ENCODE assay signal across 11 cellular contexts in genomic region chr2:196259507-196260481, GRCh38.
A peak's percentile ranks its signal among the peaks of the same experiment; 100 is the strongest.
DNase-seq lines count a peak whose midpoint lies in the region; ATAC-seq and TF ChIP-seq lines count a peak whose summit lies in the region.
"Had no signal": no experiment of that assay in that cellular context is flagged by ENCODE, and none has a peak within 500 bp of the region (broad histone marks: within the 10 kb centered on the region; RNA-seq: fewer than 3 reads in every experiment).

No MANE protein-coding gene starts in this region.

- no peaks in the 10 kb centered on the region for H3K27me3 ChIP-seq in tibial nerve
- H3K27me3 ChIP-seq: ovary had no signal

- DNase-seq in A172 (ENCODE audit: low spot score) = peak; percentile 91
- DNase-seq in KBM-7 = peak; percentile 78
- DNase-seq in activated CD8-positive, alpha-beta T cell treated with anti-CD3 and anti-CD28 coated beads, Interleukin-2, amount 10 ng/mL, durations not matched to agents 7 days and 5 days = peak; percentile 62
- DNase-seq in immature natural killer cell = no peak
- no peak for DNase-seq in hepatic stellate cell (ENCODE audit: low spot score)
- DNase-seq in tibial nerve (ENCODE audit: low spot score in 2 of 2) = no peak
- DNase-seq: DMS 273 treated with DMSO at 0.1 percent for 48 hours, ovary had no signal

- peak overlapping the region; percentile 74 for H3K4me3 Mint-ChIP-seq in activated CD8-positive, alpha-beta T cell treated with anti-CD3 and anti-CD28 coated beads, Interleukin-2, amount 10 ng/mL, durations not matched to agents 7 days and 5 days
- peak overlapping the region in 3 of 5 donors; percentile 20 to 50 (median 37) for H3K4me3 Mint-ChIP-seq in immature natural killer cell

- TF ChIP-seq CTCF in tibial nerve (IDR thresholded peaks at IDR 0.05) = no peak

- TF ChIP-seq POLR2A in tibial nerve (IDR thresholded peaks at IDR 0.05) = no peak

- no peaks in the 10 kb centered on the region for H3K9me3 ChIP-seq in tibial nerve
- H3K9me3 ChIP-seq: ovary had no signal

- no peaks in the 10 kb centered on the region for H3K9me3 Mint-ChIP-seq in activated CD8-positive, alpha-beta T cell treated with anti-CD3 and anti-CD28 coated beads, Interleukin-2, amount 10 ng/mL, durations not matched to agents 7 days and 5 days (ENCODE audit: insufficient read depth)
- no peaks in the 10 kb centered on the region for H3K9me3 Mint-ChIP-seq in immature natural killer cell

- no peaks in the 10 kb centered on the region for H3K27me3 Mint-ChIP-seq in activated CD8-positive, alpha-beta T cell treated with anti-CD3 and anti-CD28 coated beads, Interleukin-2, amount 10 ng/mL, durations not matched to agents 7 days and 5 days (ENCODE audit: low read depth)
- no peaks in the 10 kb centered on the region for H3K27me3 Mint-ChIP-seq in immature natural killer cell (ENCODE audit: low read depth in 3 of 3)

- POLR2A ChIA-PET in activated CD8-positive, alpha-beta T cell treated with anti-CD3 and anti-CD28 coated beads, Interleukin-2, amount 10 ng/mL, durations not matched to agents 7 days and 5 days (lab: Charles Lee) = interaction anchor here (0.6 to 8.6 kb wide), 23 partner anchors 8 to 1050 kb away, joined by 3 to 275 read pairs (median 11); partner anchors contain the start of gene STK17B

- no peaks in the 10 kb centered on the region for H3K36me3 ChIP-seq in tibial nerve
- H3K36me3 ChIP-seq: ovary had no signal

- H3K27ac ChIP-seq in tibial nerve = peak overlapping the region in 1 of 4 donors; percentile 47
- H3K27ac ChIP-seq: HL-60, ovary had no signal

- TF ChIP-seq EP300 in tibial nerve (IDR thresholded peaks at IDR 0.05) = no peak

- H3K4me3 ChIP-seq in tibial nerve = no peak overlapping the region
- H3K4me3 ChIP-seq: ovary had no signal

- CTCF ChIA-PET in activated CD8-positive, alpha-beta T cell treated with anti-CD3 and anti-CD28 coated beads, Interleukin-2, amount 10 ng/mL, durations not matched to agents 7 days and 5 days (lab: Charles Lee) = interaction anchor here (0.7 to 5.9 kb wide), 25 partner anchors 9 to 1271 kb away, joined by 3 to 66 read pairs (median 5); partner anchors contain the start of gene STK17B

- H3K4me1 Mint-ChIP-seq in activated CD8-positive, alpha-beta T cell treated with anti-CD3 and anti-CD28 coated beads, Interleukin-2, amount 10 ng/mL, durations not matched to agents 7 days and 5 days (ENCODE audit: low read depth) = peaks cover 74% of the 10 kb centered on the region
- H3K4me1 Mint-ChIP-seq in immature natural killer cell = peaks cover 54 to 60% of the 10 kb centered on the region in 2 donors

- peaks cover 29% of the 10 kb centered on the region for H3K36me3 Mint-ChIP-seq in activated CD8-positive, alpha-beta T cell treated with anti-CD3 and anti-CD28 coated beads, Interleukin-2, amount 10 ng/mL, durations not matched to agents 7 days and 5 days (ENCODE audit: low read depth)
- H3K36me3 Mint-ChIP-seq in immature natural killer cell = peaks cover 0 to 4% (median 0%) of the 10 kb centered on the region in 3 donors

- ATAC-seq in activated CD8-positive, alpha-beta T cell treated with anti-CD3 and anti-CD28 coated beads, Interleukin-2, amount 10 ng/mL, durations not matched to agents 7 days and 5 days = peak; percentile 54
- no peak for ATAC-seq in GM21360 (IDR thresholded peaks at IDR 0.05; ENCODE audit: unreplicated experiment)
- ATAC-seq in GM21447 (IDR thresholded peaks at IDR 0.05; ENCODE audit: unreplicated experiment) = no peak

- H3K4me1 ChIP-seq in tibial nerve = peaks cover 0 to 15% (median 6%) of the 10 kb centered on the region in 4 donors

- peak overlapping the region; percentile 88 for H3K27ac Mint-ChIP-seq in activated CD8-positive, alpha-beta T cell treated with anti-CD3 and anti-CD28 coated beads, Interleukin-2, amount 10 ng/mL, durations not matched to agents 7 days and 5 days
- H3K27ac Mint-ChIP-seq in immature natural killer cell = peak overlapping the region in 5 of 6 donors; percentile 65 to 86 (median 80)

- in situ Hi-C loops in KBM-7 (cut with MboI; ENCODE audit: low pct_unique_long_range_greater_than_20kb, low sequenced_read_pairs) = no loop called here

- 84 to 85% methylated on average over 7 of the region's 7 CpGs for WGBS in tibial nerve, 2 donors

Comparison
In these comparisons a context has a peak if more than half of its experiments do, and no peak if none do; other contexts are left out.
1. DNase-seq: peak in A172 (single experiment), KBM-7 (single experiment) and activated CD8-positive, alpha-beta T cell treated with anti-CD3 and anti-CD28 coated beads, Interleukin-2, amount 10 ng/mL, durations not matched to agents 7 days and 5 days (single experiment); none in immature natural killer cell (0 of 3), hepatic stellate cell (single experiment) and tibial nerve (0 of 2).